11 cellular contexts compared by ENCODE assay signal in genomic region chr5:55668356-55668755, GRCh38.
A peak's percentile ranks its signal among the peaks of the same experiment; 100 is the strongest.
DNase-seq lines count a peak whose midpoint lies in the region; ATAC-seq and TF ChIP-seq lines count a peak whose summit lies in the region.
"Had no signal": no experiment of that assay in that cellular context is flagged by ENCODE, and none has a peak within 500 bp of the region (broad histone marks: within the 10 kb centered on the region; RNA-seq: fewer than 3 reads in every experiment).

No MANE protein-coding gene starts in this region.

- no peaks in the 10 kb centered on the region for H3K9me3 Mint-ChIP-seq in memory B cell

- in situ Hi-C loops in brain microvascular endothelial cell (cut with HindIII; ENCODE audit: low pct_ligation_motif_present, low sequenced_read_pairs): no loop called here

- H3K4me3 Mint-ChIP-seq in memory B cell: no peak overlapping the region

- ATAC-seq in memory B cell (ENCODE audit: low read depth): peak; percentile 34
- ATAC-seq: mucosa of descending colon had no signal

- H3K4me3 ChIP-seq in AG10803 (ENCODE audit: low read length) (no peak overlapping the region), brain microvascular endothelial cell (ENCODE audit: low read depth, low read length) (no peak overlapping the region)
- H3K4me3 ChIP-seq: mucosa of descending colon had no signal

- no peaks in the 10 kb centered on the region for H3K27me3 ChIP-seq in brain microvascular endothelial cell (replicated peaks)

- peak overlapping the region; percentile 73 for H3K27ac ChIP-seq in brain microvascular endothelial cell

- peaks cover 7% of the 10 kb centered on the region for H3K36me3 Mint-ChIP-seq in memory B cell

- TF ChIP-seq CTCF in AG10803 (conservative IDR thresholded peaks at IDR 0.05; ENCODE audit: low read length) (no peak), brain microvascular endothelial cell (IDR thresholded peaks at IDR 0.05; ENCODE audit: low read depth, low read length, missing control alignments) (no peak)

- H3K27me3 Mint-ChIP-seq in memory B cell: no peaks in the 10 kb centered on the region

- H3K27ac Mint-ChIP-seq in memory B cell: no peak overlapping the region

- H3K4me1 Mint-ChIP-seq in memory B cell: peaks cover 2% of the 10 kb centered on the region

- no peaks in the 10 kb centered on the region for H3K36me3 ChIP-seq in brain microvascular endothelial cell (replicated peaks)

- DNase-seq in AG10803 (ENCODE audit: low read depth): peak; percentile 77
- DNase-seq in HS-5 (ENCODE audit: low read depth): peak; percentile 65
- peak; percentile 86 for DNase-seq in brain microvascular endothelial cell
- DNase-seq in memory B cell (ENCODE audit: low spot score in 2 of 2): no peak
- DNase-seq in NOMO-1 treated with DMSO at 0.1 percent for 48 hours (lab: John Stamatoyannopoulos, UW; ENCODE audit: unreplicated experiment): no peak
- DNase-seq in GM19238 (ENCODE audit: insufficient read length, low spot score): no peak
- no peak for DNase-seq in NCI-H526 treated with DMSO at 0.1 percent for 48 hours (lab: John Stamatoyannopoulos, UW)
- DNase-seq in activated CD4-positive, CD25-positive, alpha-beta regulatory T cell (lab: John Stamatoyannopoulos, UW): no peak
- DNase-seq: mucosa of descending colon, NCI-H1092 treated with DMSO at 0.1 percent for 48 hours, SHP77 had no signal

Comparison
In these comparisons a context has a peak if more than half of its experiments do, and no peak if none do; other contexts are left out.
1. DNase-seq: peak in AG10803 (single experiment), HS-5 (single experiment) and brain microvascular endothelial cell (single experiment); none in memory B cell (0 of 2), NOMO-1 treated with DMSO at 0.1 percent for 48 hours (single experiment), GM19238 (single experiment), NCI-H526 treated with DMSO at 0.1 percent for 48 hours (single experiment) and activated CD4-positive, CD25-positive, alpha-beta regulatory T cell (0 of 4).